ENCODE assay signal across 28 cellular contexts in genomic region chrX:24113161-24113560, GRCh38. TPM values are rescaled to one million over a fixed set of nuclear protein-coding genes. Genes with fewer than 3 reads are reported as not detected.
DNase-seq lines count a peak whose midpoint lies in the region; ATAC-seq and TF ChIP-seq lines count a peak whose summit lies in the region.
"Had no signal": no experiment of that assay in that cellular context is flagged by ENCODE, and none has a peak within 500 bp of the region (broad histone marks: within the 10 kb centered on the region; RNA-seq: fewer than 3 reads in every experiment).

No MANE protein-coding gene starts in this region.

- H3K4me2 ChIP-seq in PC-9: no peak overlapping the region

- CTCF ChIA-PET in PC-9 (lab: Charles Lee): no interaction called here

- no peak for TF ChIP-seq CTCF in PC-9 (conservative IDR thresholded peaks at IDR 0.05)

- peaks cover 2% of the 10 kb centered on the region for H3K27me3 ChIP-seq in adipocyte (replicated peaks; ENCODE audit: control insufficient read depth, insufficient read depth, low read length)
- H3K27me3 ChIP-seq in PC-9 (ENCODE audit: insufficient read depth, low read depth): no peaks in the 10 kb centered on the region
- H3K27me3 ChIP-seq: Peyer's patch, transverse colon had no signal

- H4K20me1 ChIP-seq in PC-9 (ENCODE audit: insufficient read depth): no peaks in the 10 kb centered on the region

- intact Hi-C loops in PC-9 (cut with micrococcal nuclease; ENCODE audit: unreplicated experiment): no loop called here

- no peaks in the 10 kb centered on the region for H3K9me2 ChIP-seq in PC-9 (ENCODE audit: insufficient read depth)

- H3K36me3 ChIP-seq in adipocyte (ENCODE audit: control insufficient read depth, insufficient read depth, low read length, severe bottlenecking): no peaks in the 10 kb centered on the region
- no peaks in the 10 kb centered on the region for H3K36me3 ChIP-seq in PC-9 (ENCODE audit: low read depth)
- H3K36me3 ChIP-seq: Peyer's patch, transverse colon had no signal

- H3K9ac ChIP-seq in adipocyte (ENCODE audit: low read length): no peak overlapping the region

- no peaks in the 10 kb centered on the region for H3F3A ChIP-seq in PC-9 (ENCODE audit: insufficient read depth, low read depth)

- no TSS peak for BruUV-seq in PC-9 (replicated peaks; lab: Mats Ljungman, UMichigan)

- peak; percentile 45 for DNase-seq in GM04504 (ENCODE audit: low read depth)
- DNase-seq in adipocyte (ENCODE audit: low read depth): peak; percentile 41
- peak; percentile 23 for DNase-seq in fibroblast of the conjunctiva (ENCODE audit: low read depth)
- no peak for DNase-seq in NCI-H510A treated with DMSO at 0.1 percent for 48 hours (lab: John Stamatoyannopoulos, UW)
- DNase-seq in PC-9: no peak
- DNase-seq: activated CD4-positive, alpha-beta T cell treated with anti-CD3 and anti-CD28 coated beads for 1 hour; aorta; CD4-positive, alpha-beta T cell; cortex of kidney; DND-41; effector memory CD8-positive, alpha-beta T cell; hypothalamus; left colon; mammary epithelial cell; NCI-H1436 treated with DMSO at 0.1 percent for 48 hours; NCI-H2107; NCI-H345; NCI-H748 treated with DMSO at 0.1 percent for 48 hours; Peyer's patch; SIG-M5; stimulated activated CD4-positive, alpha-beta T cell treated with anti-CD3 and anti-CD28 coated beads, Interleukin-15, amount 100 ng/mL, for 24 hours; stimulated activated CD4-positive, alpha-beta T cell treated with anti-CD3 and anti-CD28 coated beads, Interleukin-4, amount 100 ng/mL, for 4 hours; SW 1271; transverse colon had no signal

- H3K9me3 ChIP-seq in adipocyte (ENCODE audit: control insufficient read depth, low read length) (no peaks in the 10 kb centered on the region), PC-9 (ENCODE audit: insufficient read depth, low read depth) (no peaks in the 10 kb centered on the region)
- H3K9me3 ChIP-seq: Peyer's patch, transverse colon had no signal

- no peaks in the 10 kb centered on the region for H3K79me2 ChIP-seq in PC-9 (ENCODE audit: low read depth)

- H3K4me1 ChIP-seq in adipocyte (ENCODE audit: control insufficient read depth, insufficient read depth, low read length): peaks cover 19% of the 10 kb centered on the region
- H3K4me1 ChIP-seq in PC-9 (replicated peaks; ENCODE audit: insufficient read depth): no peaks in the 10 kb centered on the region; the same call in 1 of the 2 replicates
- H3K4me1 ChIP-seq: Peyer's patch, transverse colon had no signal

- ATAC-seq in HG03139 (IDR thresholded peaks at IDR 0.05; ENCODE audit: unreplicated experiment): no peak
- ATAC-seq in GM18873 (IDR thresholded peaks at IDR 0.05; ENCODE audit: low FRiP score, unreplicated experiment): no peak
- ATAC-seq: activated T-helper 17 cell treated with anti-CD3 and anti-CD28 coated beads, Interleukin-2, amount 50 U/mL, for 72 hours; effector memory CD8-positive, alpha-beta T cell; left colon; natural killer cell treated with Interleukin-12 subunit alpha and Interleukin-12 subunit beta and Interleukin-15 and Interleukin-18, amount 100 ng/mL, for 72 hours had no signal

- POLR2A ChIA-PET in PC-9 (lab: Charles Lee; ENCODE audit: unreplicated experiment): no interaction called here

- H2AFZ ChIP-seq in PC-9: no peak overlapping the region

- no peak overlapping the region for H3K27ac ChIP-seq in PC-9
- H3K27ac ChIP-seq: Peyer's patch, transverse colon had no signal

- H3K4me3 ChIP-seq in adipocyte (ENCODE audit: low read length): no peak overlapping the region
- H3K4me3 ChIP-seq in PC-9: no peak overlapping the region
- H3K4me3 ChIP-seq: Peyer's patch, transverse colon had no signal

RNA-seq across cellular contexts. Expression of gene ZFX, which starts 36.4 kb away (rescaled TPM):
- 39.1 and 39.6 TPM in 2 replicates for total RNA-seq in PC-9 (2021)

RNA-seq across cellular contexts. Expression of gene EIF2S3, which starts 58.4 kb away (rescaled TPM):
- 216 and 252 TPM in 2 replicates for total RNA-seq in PC-9 (2021)

Comparison
In these comparisons a context has a peak if more than half of its experiments do, and no peak if none do; other contexts are left out.
1. DNase-seq: peak in GM04504 (single experiment), adipocyte (single experiment) and fibroblast of the conjunctiva (single experiment); none in NCI-H510A treated with DMSO at 0.1 percent for 48 hours (single experiment) and PC-9 (0 of 2).